In genomic region chr9:101469026-101469425, GRCh38 we compare ENCODE assay signal across 23 cellular contexts. TPM values are rescaled to one million over a fixed set of nuclear protein-coding genes. Genes with fewer than 3 reads are reported as not detected.
A peak's percentile ranks its signal among the peaks of the same experiment; 100 is the strongest.
DNase-seq lines count a peak whose midpoint lies in the region; ATAC-seq, FAIRE-seq and TF ChIP-seq lines count a peak whose summit lies in the region.
"Had no signal": no experiment of that assay in that cellular context is flagged by ENCODE, and none has a peak within 500 bp of the region (broad histone marks: within the 10 kb centered on the region; RNA-seq: fewer than 3 reads in every experiment).

No MANE protein-coding gene starts in this region.

- intact Hi-C loops in activated T-helper 1 cell treated with anti-CD3 and anti-CD28 coated beads, Interleukin-12 subunit alpha, Interleukin-12 subunit beta, Interleukin-2, Interleukin-4 antibody, amounts not matched to agents 30 ng/mL and 10 ng/mL and 1 ng/mL, durations not matched to agents 14 hours and 24 hours and 36 hours (cut with micrococcal nuclease): no loop called here

- ATAC-seq in WTC11: no peak
- no peak for ATAC-seq in GM21619 (IDR thresholded peaks at IDR 0.05; ENCODE audit: unreplicated experiment)
- ATAC-seq: CD8-positive, alpha-beta T cell; GM12878; HCT116 had no signal

- POLR2A ChIA-PET in WTC11 (lab: Charles Lee): no interaction called here

- CTCF ChIA-PET in WTC11 (lab: Charles Lee): interaction anchor here (1.0 to 7.0 kb wide), 5 partner anchors 9 to 61 kb away, joined by 3 to 39 read pairs (median 7); no protein-coding TSS in a partner anchor

- in situ Hi-C loops in Caki2 (cut with HindIII; ENCODE audit: low pct_unique_long_range_greater_than_20kb, low sequenced_read_pairs): loop anchor here (5.0 kb wide), 1 partner anchor 63 kb away; the partner anchor contains the start of gene RNF20

- peak; percentile 61 for DNase-seq in Caki2 (ENCODE audit: low read depth)
- no peak for DNase-seq in WTC11 (ENCODE audit: low spot score)
- peak; percentile 84 for DNase-seq in kidney tubule cell (ENCODE audit: low spot score)
- peak; percentile 79 for DNase-seq in renal cortical epithelial cell (ENCODE audit: low read depth)
- DNase-seq in NCI-H510A treated with DMSO at 0.1 percent for 48 hours (lab: John Stamatoyannopoulos, UW): no peak
- no peak for DNase-seq in activated T-helper 1 cell treated with anti-CD3 and anti-CD28 coated beads, Interleukin-12 subunit alpha, Interleukin-12 subunit beta, Interleukin-2, Interleukin-4 antibody, amounts not matched to agents 30 ng/mL and 10 ng/mL and 1 ng/mL, durations not matched to agents 14 hours and 24 hours and 36 hours (ENCODE audit: low spot score)
- no peak for DNase-seq in H54 (ENCODE audit: insufficient read length, low spot score)
- DNase-seq: 8988T; CD8-positive, alpha-beta T cell; DMS 273 treated with DMSO at 0.1 percent for 48 hours; DMS53; DND-41; EL; GM23248; H7; HFFc6 had no signal

- no peaks in the 10 kb centered on the region for H3K27me3 Mint-ChIP-seq in WTC11 (ENCODE audit: low read depth)
- H3K27me3 Mint-ChIP-seq in activated T-helper 1 cell treated with anti-CD3 and anti-CD28 coated beads, Interleukin-12 subunit alpha, Interleukin-12 subunit beta, Interleukin-2, Interleukin-4 antibody, amounts not matched to agents 30 ng/mL and 10 ng/mL and 1 ng/mL, durations not matched to agents 14 hours and 24 hours and 36 hours (ENCODE audit: insufficient read depth): peaks cover 14% of the 10 kb centered on the region

- no peak for TF ChIP-seq POLR2A in H54 (IDR thresholded peaks at IDR 0.05; ENCODE audit: low read depth, low read length)

- peaks cover under 1% of the 10 kb centered on the region; the same call in 1 of the 2 replicates for H3K36me3 Mint-ChIP-seq in WTC11
- no peaks in the 10 kb centered on the region for H3K36me3 Mint-ChIP-seq in activated T-helper 1 cell treated with anti-CD3 and anti-CD28 coated beads, Interleukin-12 subunit alpha, Interleukin-12 subunit beta, Interleukin-2, Interleukin-4 antibody, amounts not matched to agents 30 ng/mL and 10 ng/mL and 1 ng/mL, durations not matched to agents 14 hours and 24 hours and 36 hours (ENCODE audit: low read depth)
- H3K36me3 Mint-ChIP-seq: CD8-positive, alpha-beta T cell had no signal

- H3K27ac Mint-ChIP-seq in WTC11: peak overlapping the region; percentile 42; the same call in 1 of the 2 replicates
- H3K27ac Mint-ChIP-seq in activated T-helper 1 cell treated with anti-CD3 and anti-CD28 coated beads, Interleukin-12 subunit alpha, Interleukin-12 subunit beta, Interleukin-2, Interleukin-4 antibody, amounts not matched to agents 30 ng/mL and 10 ng/mL and 1 ng/mL, durations not matched to agents 14 hours and 24 hours and 36 hours: no peak overlapping the region
- H3K27ac Mint-ChIP-seq: B cell; CD8-positive, alpha-beta T cell; HFFc6 had no signal

- no peak for TF ChIP-seq CTCF in WTC11 (IDR thresholded peaks at IDR 0.05)

- H3K4me1 Mint-ChIP-seq in WTC11: peaks cover 37% of the 10 kb centered on the region
- no peaks in the 10 kb centered on the region for H3K4me1 Mint-ChIP-seq in activated T-helper 1 cell treated with anti-CD3 and anti-CD28 coated beads, Interleukin-12 subunit alpha, Interleukin-12 subunit beta, Interleukin-2, Interleukin-4 antibody, amounts not matched to agents 30 ng/mL and 10 ng/mL and 1 ng/mL, durations not matched to agents 14 hours and 24 hours and 36 hours (ENCODE audit: low read depth)
- H3K4me1 Mint-ChIP-seq: B cell had no signal

- FAIRE-seq in H54 (lab: Jason Lieb, UNC): no peak
- FAIRE-seq: GM12878 had no signal

- no peaks in the 10 kb centered on the region for H3K9me3 Mint-ChIP-seq in WTC11
- H3K9me3 Mint-ChIP-seq in activated T-helper 1 cell treated with anti-CD3 and anti-CD28 coated beads, Interleukin-12 subunit alpha, Interleukin-12 subunit beta, Interleukin-2, Interleukin-4 antibody, amounts not matched to agents 30 ng/mL and 10 ng/mL and 1 ng/mL, durations not matched to agents 14 hours and 24 hours and 36 hours: no peaks in the 10 kb centered on the region
- H3K9me3 Mint-ChIP-seq: CD8-positive, alpha-beta T cell; HFFc6 had no signal

- H3K4me3 Mint-ChIP-seq in WTC11: no peak overlapping the region
- no peak overlapping the region for H3K4me3 Mint-ChIP-seq in activated T-helper 1 cell treated with anti-CD3 and anti-CD28 coated beads, Interleukin-12 subunit alpha, Interleukin-12 subunit beta, Interleukin-2, Interleukin-4 antibody, amounts not matched to agents 30 ng/mL and 10 ng/mL and 1 ng/mL, durations not matched to agents 14 hours and 24 hours and 36 hours
- H3K4me3 Mint-ChIP-seq: B cell; CD8-positive, alpha-beta T cell; HFFc6 had no signal

TF ChIP-seq in WTC11, 78 proteins besides CTCF, POLR2A, EP300 and RAD21 (continues in another document):
- TF ChIP-seq USF1 (CRISPR knock-in tag; IDR thresholded peaks at IDR 0.05) (no peak), SOX15 (CRISPR knock-in tag; IDR thresholded peaks at IDR 0.05) (no peak), ERG (CRISPR knock-in tag; IDR thresholded peaks at IDR 0.05) (no peak), ESRRA (CRISPR knock-in tag; IDR thresholded peaks at IDR 0.05; ENCODE audit: borderline replicate concordance) (no peak), EMX1 (CRISPR knock-in tag; IDR thresholded peaks at IDR 0.05) (no peak), CREB1 (CRISPR knock-in tag; IDR thresholded peaks at IDR 0.05) (no peak), ZNF671 (CRISPR knock-in tag; IDR thresholded peaks at IDR 0.05) (no peak), ZNF532 (CRISPR knock-in tag; IDR thresholded peaks at IDR 0.05; ENCODE audit: borderline replicate concordance) (no peak)
- TF ChIP-seq, protein P1, sequence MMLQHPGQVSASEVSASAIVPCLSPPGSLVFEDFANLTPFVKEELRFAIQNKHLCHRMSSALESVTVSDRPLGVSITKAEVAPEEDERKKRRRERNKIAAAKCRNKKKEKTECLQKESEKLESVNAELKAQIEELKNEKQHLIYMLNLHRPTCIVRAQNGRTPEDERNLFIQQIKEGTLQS (CRISPR knock-in tag; conservative IDR thresholded peaks at IDR 0.05): no peak

RNA-seq across cellular contexts. Expression of gene ALDOB, which starts 33.5 kb away (rescaled TPM):
- total RNA-seq in Caki2 (2014; rRNA removed; shearing (Covaris generic); ENCODE audit: low replicate concordance): not detected in 2 replicates
- total RNA-seq in WTC11 (2021) (0.85 to 1.5 TPM (median 0.94 TPM) in 3 replicates), renal cortical epithelial cell (not detected in 2 replicates)
- total RNA-seq in activated T-helper 1 cell treated with anti-CD3 and anti-CD28 coated beads, Interleukin-12 subunit alpha, Interleukin-12 subunit beta, Interleukin-2, Interleukin-4 antibody, amounts not matched to agents 30 ng/mL and 10 ng/mL and 1 ng/mL, durations not matched to agents 14 hours and 24 hours and 36 hours: not detected in 2 replicates
- total RNA-seq: A673; B cell; CD8-positive, alpha-beta T cell; G401; GM23248; H7; HFFc6; HT1080 had no signal

Comparison
In these comparisons a context has a peak if more than half of its experiments do, and no peak if none do; other contexts are left out.
1. DNase-seq: peak in Caki2 (single experiment), kidney tubule cell (single experiment) and renal cortical epithelial cell (single experiment); none in WTC11 (single experiment), NCI-H510A treated with DMSO at 0.1 percent for 48 hours (single experiment), activated T-helper 1 cell treated with anti-CD3 and anti-CD28 coated beads, Interleukin-12 subunit alpha, Interleukin-12 subunit beta, Interleukin-2, Interleukin-4 antibody, amounts not matched to agents 30 ng/mL and 10 ng/mL and 1 ng/mL, durations not matched to agents 14 hours and 24 hours and 36 hours (single experiment) and H54 (single experiment).